13 cellular contexts compared by ENCODE assay signal in the genomic region with DNA sequence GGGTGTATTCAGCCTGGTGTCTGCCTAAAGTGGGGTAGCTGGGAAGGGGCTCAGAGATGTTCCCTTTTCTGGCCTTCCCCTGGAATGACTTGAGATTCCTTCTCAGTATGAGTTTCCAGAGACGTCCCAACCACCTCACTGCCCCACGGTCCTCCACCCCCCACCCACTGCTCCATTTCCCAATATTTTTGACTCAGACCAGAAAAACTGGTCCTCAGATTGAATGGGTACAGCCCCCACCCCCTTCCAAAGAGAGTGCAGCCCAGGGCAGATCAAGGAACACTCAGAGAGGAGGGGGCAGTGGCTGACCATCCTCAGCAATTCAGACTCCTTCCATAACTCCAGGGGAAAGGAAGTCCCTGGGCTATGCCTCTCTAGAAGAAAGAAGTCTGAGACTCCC. TPM values are rescaled to one million over a fixed set of nuclear protein-coding genes. Genes with fewer than 3 reads are reported as not detected.
DNase-seq lines count a peak whose midpoint lies in the region; ATAC-seq and TF ChIP-seq lines count a peak whose summit lies in the region.
"Had no signal": no experiment of that assay in that cellular context is flagged by ENCODE, and none has a peak within 500 bp of the region (broad histone marks: within the 10 kb centered on the region; RNA-seq: fewer than 3 reads in every experiment).

No MANE protein-coding gene starts in this region.

- H3K4me1 Mint-ChIP-seq in activated CD8-positive, alpha-beta memory T cell treated with anti-CD3 and anti-CD28 coated beads, Interleukin-2, amount 10 ng/mL, durations not matched to agents 7 days and 5 days = peaks cover 40% of the 10 kb centered on the region
- peaks cover 52% of the 10 kb centered on the region for H3K4me1 Mint-ChIP-seq in endodermal cell
- H3K4me1 Mint-ChIP-seq in progenitor cell of endocrine pancreas (ENCODE audit: low read depth) = peaks cover 48% of the 10 kb centered on the region

- no peak for ATAC-seq in activated CD8-positive, alpha-beta memory T cell treated with anti-CD3 and anti-CD28 coated beads, Interleukin-2, amount 10 ng/mL, durations not matched to agents 7 days and 5 days
- ATAC-seq in RWPE2 (ENCODE audit: low read depth) (no peak), HG02588 (IDR thresholded peaks at IDR 0.05; ENCODE audit: unreplicated experiment) (no peak), GM18520 (IDR thresholded peaks at IDR 0.05; ENCODE audit: unreplicated experiment) (no peak)

- no peaks in the 10 kb centered on the region for H3K9me3 ChIP-seq in RWPE2 (ENCODE audit: severe bottlenecking)
- H3K9me3 ChIP-seq in endodermal cell (ENCODE audit: control insufficient read depth, low read length) = no peaks in the 10 kb centered on the region
- no peaks in the 10 kb centered on the region for H3K9me3 ChIP-seq in stomach
- H3K9me3 ChIP-seq: left ventricle myocardium inferior, suprapubic skin had no signal

- H3K4me1 ChIP-seq in RWPE2 (ENCODE audit: insufficient read depth, poor library complexity, severe bottlenecking) (peaks cover 29% of the 10 kb centered on the region), endodermal cell (ENCODE audit: control insufficient read depth, insufficient read depth, low read length) (peaks cover 16% of the 10 kb centered on the region), stomach (peaks cover 42 to 61% (median 56%) of the 10 kb centered on the region in 4 donors)

- H3K36me3 ChIP-seq in RWPE2 (ENCODE audit: low read depth) (peaks cover 58% of the 10 kb centered on the region), endodermal cell (ENCODE audit: control insufficient read depth, insufficient read depth, low read length) (peaks cover 31% of the 10 kb centered on the region), stomach (peaks cover 29 to 35% (median 33%) of the 10 kb centered on the region in 4 donors)

- no peak for TF ChIP-seq POLR2A in stomach (IDR thresholded peaks at IDR 0.05)

- peaks cover 37% of the 10 kb centered on the region for H3K36me3 Mint-ChIP-seq in activated CD8-positive, alpha-beta memory T cell treated with anti-CD3 and anti-CD28 coated beads, Interleukin-2, amount 10 ng/mL, durations not matched to agents 7 days and 5 days
- H3K36me3 Mint-ChIP-seq in endodermal cell (ENCODE audit: low read depth) = peaks cover 31% of the 10 kb centered on the region
- H3K36me3 Mint-ChIP-seq in progenitor cell of endocrine pancreas (ENCODE audit: insufficient read depth) = peaks cover 11% of the 10 kb centered on the region

- intact Hi-C loops in stomach (cut with DNase I; ENCODE audit: low total_unique reads) = no loop called here

- peak overlapping the region; percentile 1 for H3K27ac ChIP-seq in RWPE2 (ENCODE audit: poor library complexity, severe bottlenecking)
- H3K27ac ChIP-seq in endodermal cell (ENCODE audit: low read depth, low read length) = peak overlapping the region; percentile 11
- H3K27ac ChIP-seq in stomach = no peak overlapping the region
- H3K27ac ChIP-seq: coronary artery, left ventricle myocardium inferior, suprapubic skin had no signal

- H3K9ac ChIP-seq in endodermal cell (ENCODE audit: extremely low read depth, low read length, poor library complexity, severe bottlenecking) = peak overlapping the region; percentile 8

- no peak overlapping the region for H3K27ac Mint-ChIP-seq in activated CD8-positive, alpha-beta memory T cell treated with anti-CD3 and anti-CD28 coated beads, Interleukin-2, amount 10 ng/mL, durations not matched to agents 7 days and 5 days
- peak overlapping the region; percentile 62 for H3K27ac Mint-ChIP-seq in endodermal cell
- peak overlapping the region; percentile 60 for H3K27ac Mint-ChIP-seq in progenitor cell of endocrine pancreas

- CTCF ChIA-PET in activated CD8-positive, alpha-beta memory T cell treated with anti-CD3 and anti-CD28 coated beads, Interleukin-2, amount 10 ng/mL, durations not matched to agents 7 days and 5 days (lab: Charles Lee) = interaction anchor here (0.9 kb wide), 1 partner anchor 36 kb away, joined by 3 read pairs; no protein-coding TSS in a partner anchor

- WGBS in endodermal cell (ENCODE audit: insufficient coverage in 1 of 2, insufficient read length in 1 of 2), 2 experiments = 92% methylated on average over 2 of the region's 2 CpGs; no CpG with 5 or more reads in 1 of the 2 experiments
- WGBS in stomach, 5 donors = 30 to 66% (median 52%) methylated on average over 2 of the region's 2 CpGs

- no peak for TF ChIP-seq EP300 in stomach (IDR thresholded peaks at IDR 0.05)

- TF ChIP-seq CTCF in RWPE2 (IDR thresholded peaks at IDR 0.05; ENCODE audit: poor library complexity, severe bottlenecking) (no peak), endodermal cell (conservative IDR thresholded peaks at IDR 0.05) (no peak), progenitor cell of endocrine pancreas (IDR thresholded peaks at IDR 0.05; ENCODE audit: unreplicated experiment) (no peak), stomach (IDR thresholded peaks at IDR 0.05) (no peak)

- H3K9me3 Mint-ChIP-seq in activated CD8-positive, alpha-beta memory T cell treated with anti-CD3 and anti-CD28 coated beads, Interleukin-2, amount 10 ng/mL, durations not matched to agents 7 days and 5 days (ENCODE audit: low read depth) = no peaks in the 10 kb centered on the region
- H3K9me3 Mint-ChIP-seq in endodermal cell (no peaks in the 10 kb centered on the region), progenitor cell of endocrine pancreas (ENCODE audit: low read depth) (no peaks in the 10 kb centered on the region)

- DNase-seq in activated CD8-positive, alpha-beta memory T cell treated with anti-CD3 and anti-CD28 coated beads, Interleukin-2, amount 10 ng/mL, durations not matched to agents 7 days and 5 days = no peak
- no peak for DNase-seq in activated CD8-positive, alpha-beta memory T cell treated with anti-CD3 and anti-CD28 coated beads for 24 hours
- DNase-seq in RWPE2 (ENCODE audit: low spot score) (no peak), endodermal cell (no peak), progenitor cell of endocrine pancreas (ENCODE audit: low spot score, unreplicated experiment) (no peak), stomach (no peak)
- DNase-seq: KBM-7; left ventricle myocardium inferior; stimulated activated CD4-positive, alpha-beta T cell treated with anti-CD3 and anti-CD28 coated beads, Interleukin-4, amount 100 ng/mL, for 24 hours had no signal

- no peaks in the 10 kb centered on the region for H3K27me3 ChIP-seq in RWPE2 (ENCODE audit: insufficient read depth, poor library complexity, severe bottlenecking)
- no peaks in the 10 kb centered on the region for H3K27me3 ChIP-seq in endodermal cell (ENCODE audit: control insufficient read depth, insufficient read depth, low read length, poor library complexity, severe bottlenecking)
- no peaks in the 10 kb centered on the region for H3K27me3 ChIP-seq in stomach
- H3K27me3 ChIP-seq: suprapubic skin had no signal

- no peaks in the 10 kb centered on the region for H3K27me3 Mint-ChIP-seq in activated CD8-positive, alpha-beta memory T cell treated with anti-CD3 and anti-CD28 coated beads, Interleukin-2, amount 10 ng/mL, durations not matched to agents 7 days and 5 days
- no peaks in the 10 kb centered on the region for H3K27me3 Mint-ChIP-seq in endodermal cell (ENCODE audit: insufficient read depth)
- H3K27me3 Mint-ChIP-seq in progenitor cell of endocrine pancreas = no peaks in the 10 kb centered on the region

- H3K4me3 Mint-ChIP-seq in activated CD8-positive, alpha-beta memory T cell treated with anti-CD3 and anti-CD28 coated beads, Interleukin-2, amount 10 ng/mL, durations not matched to agents 7 days and 5 days = peak overlapping the region; percentile 5
- H3K4me3 Mint-ChIP-seq in endodermal cell = peak overlapping the region; percentile 86
- H3K4me3 Mint-ChIP-seq in progenitor cell of endocrine pancreas (ENCODE audit: low read depth) = peak overlapping the region; percentile 30

- H3K4me3 ChIP-seq in RWPE2 (ENCODE audit: severe bottlenecking) (no peak overlapping the region), endodermal cell (ENCODE audit: low read length) (peak overlapping the region; percentile 74), stomach (no peak overlapping the region)
- H3K4me3 ChIP-seq: coronary artery, left ventricle myocardium inferior, suprapubic skin had no signal

RNA-seq across cellular contexts. Expression of gene ACLY, which starts 3.2 kb away (rescaled TPM):
- 100 to 1,000 TPM; 186 to 220 TPM for total RNA-seq in activated CD8-positive, alpha-beta memory T cell treated with anti-CD3 and anti-CD28 coated beads, Interleukin-2, amount 10 ng/mL, durations not matched to agents 7 days and 5 days
- total RNA-seq in endodermal cell (100 to 1,000 TPM; 261 to 304 TPM), progenitor cell of endocrine pancreas (186 and 188 TPM in 2 replicates), stomach (100 to 1,000 TPM in 1 of 5 donors, 10 to 100 TPM in 4; 29.8 to 121 (median 48.7) TPM)
- polyA plus RNA-seq in endodermal cell (2013, experiment 1 of 2) = 223 TPM
- polyA plus RNA-seq in endodermal cell (2013, experiment 2 of 2) = 225 TPM
- 10 to 100 TPM; 19.8 to 23.8 (median 23.5) TPM for polyA plus RNA-seq in stomach

RNA-seq across cellular contexts. Expression of gene ODAD4, which starts 14.9 kb away (rescaled TPM):
- total RNA-seq in activated CD8-positive, alpha-beta memory T cell treated with anti-CD3 and anti-CD28 coated beads, Interleukin-2, amount 10 ng/mL, durations not matched to agents 7 days and 5 days = 1 to 10 TPM in 1 of 2 experiments, under 1 TPM in 1; 0.49 to 1.1 TPM
- total RNA-seq in endodermal cell (1 to 10 TPM; 3.9 to 4.7 TPM), progenitor cell of endocrine pancreas (6.3 and 7.1 TPM in 2 replicates), stomach (1 to 10 TPM in 1 of 5 donors, not detected in 4; 1.3 TPM)
- polyA plus RNA-seq in endodermal cell (2013, experiment 1 of 2) = 4.5 TPM
- polyA plus RNA-seq in endodermal cell (2013, experiment 2 of 2) = 4.1 TPM
- 1 to 10 TPM in 1 of 3 donors, under 1 TPM in 2; 0.78 to 2.1 (median 0.81) TPM for polyA plus RNA-seq in stomach

RNA-seq across cellular contexts. Expression of gene KLHL11, which starts 50.3 kb away (rescaled TPM):
- 10 to 100 TPM; 14.4 to 16.4 TPM for total RNA-seq in activated CD8-positive, alpha-beta memory T cell treated with anti-CD3 and anti-CD28 coated beads, Interleukin-2, amount 10 ng/mL, durations not matched to agents 7 days and 5 days
- total RNA-seq in endodermal cell = 10 to 100 TPM; 13.3 to 15.9 TPM
- 6.6 TPM for polyA plus RNA-seq in endodermal cell (2013, experiment 1 of 2)
- 6.3 TPM for polyA plus RNA-seq in endodermal cell (2013, experiment 2 of 2)
- 16.9 and 19.6 TPM in 2 replicates for total RNA-seq in progenitor cell of endocrine pancreas
- total RNA-seq in stomach = 10 to 100 TPM in 3 of 5 donors, 1 to 10 TPM in 2; 1.8 to 26.4 (median 11.2) TPM
- under 1 TPM; 0.43 to 0.87 (median 0.61) TPM for polyA plus RNA-seq in stomach

RNA-seq across cellular contexts. Expression of gene CNP, which starts 51.0 kb away (rescaled TPM):
- total RNA-seq in activated CD8-positive, alpha-beta memory T cell treated with anti-CD3 and anti-CD28 coated beads, Interleukin-2, amount 10 ng/mL, durations not matched to agents 7 days and 5 days = 100 to 1,000 TPM in 1 of 2 experiments, 10 to 100 TPM in 1; 98.1 to 112 TPM
- total RNA-seq in endodermal cell (10 to 100 TPM; 64.3 to 79.6 TPM), progenitor cell of endocrine pancreas (98.7 and 102 TPM in 2 replicates), stomach (10 to 100 TPM; 21.0 to 47.2 (median 30.7) TPM)
- polyA plus RNA-seq in endodermal cell (2013, experiment 1 of 2) = 57.7 TPM
- polyA plus RNA-seq in endodermal cell (2013, experiment 2 of 2) = 55.6 TPM
- 10 to 100 TPM; 27.3 to 29.1 (median 29.0) TPM for polyA plus RNA-seq in stomach

Comparison
In these comparisons a context has a peak if more than half of its experiments do, and no peak if none do; other contexts are left out.
1. H3K4me3 Mint-ChIP-seq: peak in every context shown above with its lines; median percentile 86 in endodermal cell; 30 in progenitor cell of endocrine pancreas; 5 in activated CD8-positive, alpha-beta memory T cell treated with anti-CD3 and anti-CD28 coated beads, Interleukin-2, amount 10 ng/mL, durations not matched to agents 7 days and 5 days.
2. H3K27ac ChIP-seq: peak in RWPE2 (single experiment) and endodermal cell (single experiment); none in stomach (0 of 5).